In the genomic region with DNA sequence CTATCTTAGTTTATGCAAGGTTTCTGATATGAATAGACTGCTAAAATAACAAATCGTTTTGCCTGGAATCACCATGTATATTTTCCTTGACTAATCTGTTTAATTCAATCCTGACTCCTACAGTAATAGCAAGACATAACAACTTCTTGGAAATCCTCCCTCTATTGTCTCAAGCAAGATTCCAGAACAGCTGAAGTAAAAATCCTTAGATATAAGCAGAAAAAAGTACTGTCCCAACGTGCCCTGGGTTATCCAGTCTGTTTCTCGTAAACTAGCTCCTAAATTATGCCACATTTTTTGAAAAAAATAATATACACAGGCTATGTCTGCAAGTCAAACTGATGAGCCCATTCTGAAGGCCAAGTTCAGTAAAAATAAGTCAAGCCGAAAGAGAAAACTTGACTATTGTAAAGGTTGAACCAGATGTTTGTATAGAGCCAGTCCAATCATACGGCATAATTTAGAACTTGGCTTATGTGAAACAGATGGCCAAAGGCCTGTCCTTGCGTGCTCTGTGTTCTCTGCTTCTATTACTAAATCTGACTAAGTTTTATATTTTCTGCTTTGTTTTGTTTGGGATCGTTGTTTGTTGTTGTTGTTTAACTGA, we compare ENCODE assay signal across 15 cellular contexts.
DNase-seq lines count a peak whose midpoint lies in the region; TF ChIP-seq lines count a peak whose summit lies in the region.
"Had no signal": no experiment of that assay in that cellular context is flagged by ENCODE, and none has a peak within 500 bp of the region (broad histone marks: within the 10 kb centered on the region; RNA-seq: fewer than 3 reads in every experiment).

No MANE protein-coding gene starts in this region.

- no peak for TF ChIP-seq CTCF in hepatocyte (IDR thresholded peaks at IDR 0.05; ENCODE audit: poor library complexity)
- TF ChIP-seq CTCF in tibial artery (IDR thresholded peaks at IDR 0.05), result no peak

- no peak overlapping the region for H2BK15ac ChIP-seq in mesendoderm (replicated peaks; ENCODE audit: low read depth)

- no peaks in the 10 kb centered on the region for H3K9me3 ChIP-seq in hepatocyte (ENCODE audit: low read depth)
- no peaks in the 10 kb centered on the region for H3K9me3 ChIP-seq in tibial artery

- no peaks in the 10 kb centered on the region for H4K20me1 ChIP-seq in hepatocyte (ENCODE audit: insufficient read depth, poor library complexity, severe bottlenecking)

- no peak overlapping the region for H3K4ac ChIP-seq in mesendoderm (ENCODE audit: low read depth, low read length)

- DNase-seq in DMS 273 treated with DMSO at 0.1 percent for 48 hours (lab: John Stamatoyannopoulos, UW) (peak; percentile 87), NCI-H2171 treated with DMSO at 0.1 percent for 48 hours (lab: John Stamatoyannopoulos, UW) (peak; percentile 76), dedifferentiated amniotic fluid mesenchymal stem cell (ENCODE audit: extremely low spot score) (peak; percentile 71), hepatocyte (ENCODE audit: low spot score) (no peak), mesendoderm (no peak), tibial artery (no peak), GDM1 (lab: John Stamatoyannopoulos, UW) (no peak), NCI-H1930 (lab: John Stamatoyannopoulos, UW) (no peak)
- DNase-seq: H7, Kasumi-1, MM.1S, NCI-H1105, NCI-H187, PC-9 had no signal

- no peak overlapping the region for H2AK5ac ChIP-seq in mesendoderm (ENCODE audit: low read length)

- H3K79me2 ChIP-seq in hepatocyte (no peaks in the 10 kb centered on the region), mesendoderm (ENCODE audit: control insufficient read depth, insufficient read depth, low read length) (no peaks in the 10 kb centered on the region)

- H3K27ac ChIP-seq in hepatocyte (peak overlapping the region; percentile 7), mesendoderm (ENCODE audit: low read depth, low read length) (no peak overlapping the region), tibial artery (no peak overlapping the region)
- H3K27ac ChIP-seq: C4-2B, PC-9 had no signal

- WGBS in hepatocyte (ENCODE audit: low lambda C conversion rate, missing lambda C conversion rate), result 63% methylated on average over 7 of the region's 7 CpGs
- no CpG with 5 or more reads among the region's 7 CpGs for WGBS in mesendoderm (ENCODE audit: extremely low coverage, insufficient coverage, low lambda C conversion rate)

- H4K5ac ChIP-seq in mesendoderm (ENCODE audit: low read length), result no peak overlapping the region

- H3K23ac ChIP-seq in mesendoderm (ENCODE audit: low read length), result no peak overlapping the region

- no peak overlapping the region for H2BK120ac ChIP-seq in mesendoderm (ENCODE audit: low read depth, low read length)

- no peak overlapping the region for H3K9ac ChIP-seq in mesendoderm (ENCODE audit: low read length)

- no peak overlapping the region for H2AFZ ChIP-seq in hepatocyte
- H2AFZ ChIP-seq: PC-9 had no signal

- no peak overlapping the region for H3K18ac ChIP-seq in mesendoderm (ENCODE audit: low read length)

- H3K9me2 ChIP-seq in hepatocyte (replicated peaks; ENCODE audit: insufficient read depth), result no peaks in the 10 kb centered on the region

- H3K36me3 ChIP-seq in hepatocyte (replicated peaks; ENCODE audit: insufficient read depth, low read depth), result no peaks in the 10 kb centered on the region
- no peaks in the 10 kb centered on the region for H3K36me3 ChIP-seq in mesendoderm (ENCODE audit: control insufficient read depth, insufficient read depth, low read length)
- no peaks in the 10 kb centered on the region for H3K36me3 ChIP-seq in tibial artery

- no peaks in the 10 kb centered on the region for H3K79me1 ChIP-seq in mesendoderm (ENCODE audit: low read length)

- H3K4me3 ChIP-seq in hepatocyte (no peak overlapping the region), mesendoderm (ENCODE audit: low read length) (no peak overlapping the region), tibial artery (no peak overlapping the region)
- H3K4me3 ChIP-seq: PC-9 had no signal

- H3K27me3 ChIP-seq in hepatocyte (no peaks in the 10 kb centered on the region), mesendoderm (ENCODE audit: insufficient read depth, low read length, poor library complexity) (no peaks in the 10 kb centered on the region), tibial artery (no peaks in the 10 kb centered on the region)

- intact Hi-C loops in tibial artery (cut with DNase I; ENCODE audit: low total_unique reads), result no loop called here

- H4K8ac ChIP-seq in mesendoderm (ENCODE audit: low read depth, low read length), result no peak overlapping the region

- peaks cover 23% of the 10 kb centered on the region for H3K4me1 ChIP-seq in hepatocyte (ENCODE audit: insufficient read depth)
- no peaks in the 10 kb centered on the region for H3K4me1 ChIP-seq in mesendoderm (ENCODE audit: control insufficient read depth, low read depth, low read length)
- peaks cover 0 to 24% (median 0%) of the 10 kb centered on the region in 4 donors for H3K4me1 ChIP-seq in tibial artery

- H3K4me2 ChIP-seq in hepatocyte (peak overlapping the region; percentile 39), mesendoderm (ENCODE audit: low read length) (no peak overlapping the region)
- H3K4me2 ChIP-seq: PC-9 had no signal

- H3K56ac ChIP-seq in mesendoderm (ENCODE audit: low read length), result no peak overlapping the region

- H2BK5ac ChIP-seq in mesendoderm (ENCODE audit: low read length), result no peak overlapping the region

Comparison
In these comparisons a context has a peak if more than half of its experiments do, and no peak if none do; other contexts are left out.
1. DNase-seq: peak in DMS 273 treated with DMSO at 0.1 percent for 48 hours (single experiment), NCI-H2171 treated with DMSO at 0.1 percent for 48 hours (single experiment) and dedifferentiated amniotic fluid mesenchymal stem cell (single experiment); none in hepatocyte (single experiment), mesendoderm (single experiment), tibial artery (0 of 2), GDM1 (single experiment) and NCI-H1930 (0 of 2).